ENCODE assay signal across 9 cellular contexts in genomic region chr4:47926667-47927258, GRCh38. TPM values are rescaled to one million over a fixed set of nuclear protein-coding genes. Genes with fewer than 3 reads are reported as not detected.
DNase-seq lines count a peak whose midpoint lies in the region; ATAC-seq, FAIRE-seq and TF ChIP-seq lines count a peak whose summit lies in the region.
"Had no signal": no experiment of that assay in that cellular context is flagged by ENCODE, and none has a peak within 500 bp of the region (broad histone marks: within the 10 kb centered on the region; RNA-seq: fewer than 3 reads in every experiment).

No MANE protein-coding gene starts in this region.

- TF ChIP-seq CTCF in right atrium auricular region (IDR thresholded peaks at IDR 0.05) = peak; percentile 31 to 76

- H3K4me3 ChIP-seq in SJCRH30 (no peak overlapping the region), right atrium auricular region (no peak overlapping the region), rectal smooth muscle tissue (ENCODE audit: low read length) (peak overlapping the region; percentile 40)

- no peak overlapping the region for H3K27ac ChIP-seq in SJCRH30
- no peak overlapping the region for H3K27ac ChIP-seq in right atrium auricular region
- no peak overlapping the region for H3K27ac ChIP-seq in rectal smooth muscle tissue (ENCODE audit: low read depth, low read length)

- DNase-seq in DMS153 (lab: John Stamatoyannopoulos, UW) (peak; percentile 41), SJCRH30 (peak; percentile 46 to 68), right atrium auricular region (ENCODE audit: low spot score) (peak; percentile 60), RCC 7860 (ENCODE audit: low spot score) (no peak)
- peak; percentile 5 for DNase-seq in activated naive CD8-positive, alpha-beta T cell treated with anti-CD3 and anti-CD28 coated beads, Interleukin-2, amount 50 U/mL, for 16 hours (ENCODE audit: low read depth, low spot score)

- H3K4me1 ChIP-seq in SJCRH30 = no peaks in the 10 kb centered on the region
- H3K4me1 ChIP-seq in right atrium auricular region = peaks cover 0 to 7% of the 10 kb centered on the region in 2 donors
- H3K4me1 ChIP-seq in rectal smooth muscle tissue (ENCODE audit: control insufficient read depth, insufficient read depth, low read length) = no peaks in the 10 kb centered on the region

- H3K27me3 ChIP-seq in SJCRH30 (no peaks in the 10 kb centered on the region), right atrium auricular region (no peaks in the 10 kb centered on the region), rectal smooth muscle tissue (ENCODE audit: control insufficient read depth, insufficient read depth, low read length) (no peaks in the 10 kb centered on the region)

- no peak for FAIRE-seq in RCC 7860 (lab: Jason Lieb, UNC)
- FAIRE-seq: endometrium had no signal

- ATAC-seq in GM19463 (IDR thresholded peaks at IDR 0.05; ENCODE audit: unreplicated experiment) (peak; percentile 95), HG03521 (IDR thresholded peaks at IDR 0.05; ENCODE audit: unreplicated experiment) (peak; percentile 81)

- H3K9me3 ChIP-seq in SJCRH30 (replicated peaks) = no peaks in the 10 kb centered on the region
- no peaks in the 10 kb centered on the region for H3K9me3 ChIP-seq in right atrium auricular region

- H3K9ac ChIP-seq in rectal smooth muscle tissue (ENCODE audit: low read length) = no peak overlapping the region

- H3K36me3 ChIP-seq in SJCRH30 = no peaks in the 10 kb centered on the region
- H3K36me3 ChIP-seq in right atrium auricular region = no peaks in the 10 kb centered on the region
- no peaks in the 10 kb centered on the region for H3K36me3 ChIP-seq in rectal smooth muscle tissue (ENCODE audit: control insufficient read depth, insufficient read depth, low read length)

RNA-seq across cellular contexts. Expression of gene NFXL1, which starts 12.4 kb away (rescaled TPM):
- total RNA-seq in SJCRH30 (2014; rRNA removed; shearing (Covaris generic)) = 12.4 and 12.6 TPM in 2 replicates
- total RNA-seq in right atrium auricular region = 1 to 10 TPM; 6.2 to 8.3 TPM
